ENCODE assay signal across 39 cellular contexts in the genomic region with DNA sequence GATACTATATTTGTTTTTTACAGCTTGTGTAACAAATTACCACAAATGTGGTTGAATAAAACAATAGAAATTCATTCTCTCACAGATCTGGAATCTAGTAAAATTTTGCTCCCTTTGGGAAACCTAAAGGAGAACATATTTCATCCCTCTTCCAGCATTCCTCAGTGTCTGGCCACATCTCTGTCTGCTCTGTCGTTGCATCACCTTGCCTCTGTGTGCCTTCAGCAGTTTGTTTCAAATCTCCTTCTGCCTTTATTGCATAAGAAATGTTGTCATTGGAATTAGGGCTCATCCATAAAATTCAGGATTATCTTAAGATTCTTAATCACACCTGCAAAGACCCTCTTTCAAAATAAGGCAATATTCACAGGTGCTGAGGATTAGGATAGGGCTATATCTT. TPM values are rescaled to one million over a fixed set of nuclear protein-coding genes. Genes with fewer than 3 reads are reported as not detected.
"Had no signal": no experiment of that assay in that cellular context is flagged by ENCODE, and none has a peak within 500 bp of the region (broad histone marks: within the 10 kb centered on the region; RNA-seq: fewer than 3 reads in every experiment).

No MANE protein-coding gene starts in this region.

- H2AFZ ChIP-seq: PC-9 had no signal

- H3K4me2 ChIP-seq: PC-9 had no signal

- H3K4me3 Mint-ChIP-seq: activated CD4-positive, alpha-beta memory T cell treated with anti-CD3 and anti-CD28 coated beads, Interleukin-2, amount 10 ng/mL, durations not matched to agents 7 days and 5 days; activated CD8-positive, alpha-beta memory T cell treated with anti-CD3 and anti-CD28 coated beads, Interleukin-2, amount 10 ng/mL, durations not matched to agents 7 days and 5 days; activated naive CD8-positive, alpha-beta T cell treated with anti-CD3 and anti-CD28 coated beads for 36 hours had no signal

- H3K27ac ChIP-seq: body of pancreas, breast epithelium, PC-9, RWPE1, WERI-Rb-1 had no signal

- H3K9me3 ChIP-seq: body of pancreas, breast epithelium had no signal

- ATAC-seq: activated CD8-positive, alpha-beta memory T cell treated with anti-CD3 and anti-CD28 coated beads, Interleukin-2, amount 10 ng/mL, durations not matched to agents 7 days and 5 days; body of pancreas; Right ventricle myocardium inferior; SK-N-SH treated with all-trans-retinoic acid at 6 μM for 48 hours had no signal

- H3K27me3 ChIP-seq: body of pancreas, breast epithelium had no signal

- H3K36me3 Mint-ChIP-seq: activated CD8-positive, alpha-beta memory T cell treated with anti-CD3 and anti-CD28 coated beads, Interleukin-2, amount 10 ng/mL, durations not matched to agents 7 days and 5 days; activated naive CD8-positive, alpha-beta T cell treated with anti-CD3 and anti-CD28 coated beads for 36 hours had no signal

- H3K4me1 Mint-ChIP-seq: activated CD4-positive, alpha-beta memory T cell treated with anti-CD3 and anti-CD28 coated beads, Interleukin-2, amount 10 ng/mL, durations not matched to agents 7 days and 5 days; activated CD8-positive, alpha-beta memory T cell treated with anti-CD3 and anti-CD28 coated beads, Interleukin-2, amount 10 ng/mL, durations not matched to agents 7 days and 5 days; activated naive CD8-positive, alpha-beta T cell treated with anti-CD3 and anti-CD28 coated beads for 36 hours had no signal

- H3K27ac Mint-ChIP-seq: activated CD4-positive, alpha-beta memory T cell treated with anti-CD3 and anti-CD28 coated beads, Interleukin-2, amount 10 ng/mL, durations not matched to agents 7 days and 5 days; activated CD8-positive, alpha-beta memory T cell treated with anti-CD3 and anti-CD28 coated beads, Interleukin-2, amount 10 ng/mL, durations not matched to agents 7 days and 5 days; activated naive CD8-positive, alpha-beta T cell treated with anti-CD3 and anti-CD28 coated beads for 36 hours had no signal

- FAIRE-seq: astrocyte had no signal

- H3K36me3 ChIP-seq: breast epithelium, WERI-Rb-1 had no signal

- H3K4me1 ChIP-seq: body of pancreas, breast epithelium had no signal

- H3K9me3 Mint-ChIP-seq: activated CD4-positive, alpha-beta memory T cell treated with anti-CD3 and anti-CD28 coated beads, Interleukin-2, amount 10 ng/mL, durations not matched to agents 7 days and 5 days had no signal

- DNase-seq: activated CD4-positive, alpha-beta memory T cell treated with anti-CD3 and anti-CD28 coated beads, Interleukin-2, amount 10 ng/mL, durations not matched to agents 7 days and 5 days; activated CD4-positive, alpha-beta T cell treated with anti-CD3 and anti-CD28 coated beads for 1 hour; activated CD4-positive, alpha-beta T cell treated with anti-CD3 and anti-CD28 coated beads for 48 hours; activated CD4-positive, CD25-positive, alpha-beta regulatory T cell; activated CD8-positive, alpha-beta memory T cell treated with anti-CD3 and anti-CD28 coated beads for 24 hours; activated CD8-positive, alpha-beta memory T cell treated with anti-CD3 and anti-CD28 coated beads, Interleukin-2, amount 10 ng/mL, durations not matched to agents 7 days and 5 days; activated CD8-positive, alpha-beta memory T cell treated with anti-CD3 and anti-CD28 coated beads, Interleukin-2, amount 50 U/mL, for 48 hours; activated effector memory CD4-positive, alpha-beta T cell treated with anti-CD3 and anti-CD28 coated beads, Interleukin-2, amount 50 U/mL, for 16 hours; activated naive CD4-positive, alpha-beta T cell; activated naive CD4-positive, alpha-beta T cell treated with anti-CD3 and anti-CD28 coated beads, Interleukin-2, amount 50 U/mL, for 16 hours; activated naive CD8-positive, alpha-beta T cell treated with anti-CD3 and anti-CD28 coated beads for 36 hours; activated T-cell treated with anti-CD3 and anti-CD28 coated beads, Interleukin-2, amount 50 U/mL, for 48 hours; body of pancreas; caudate nucleus; cerebellar nuclear complex; Kasumi-1; MM.1S; MV-4-11; NCI-H1092; NCI-H1436 treated with DMSO at 0.1 percent for 48 hours; NCI-H1694 treated with DMSO at 0.1 percent for 48 hours; NCI-H2029; NCI-H510A; NCI-H526; NCI-H748 treated with DMSO at 0.1 percent for 48 hours; NK-92 treated with Interleukin-12 subunit alpha and Interleukin-12 subunit beta, amount 100 ng/mL, for 24 hours; PC-9; SIG-M5; T1000; WERI-Rb-1 had no signal

- H3K4me3 ChIP-seq: body of pancreas, breast epithelium, PC-9 had no signal

RNA-seq across cellular contexts. Expression of a gene that starts 14.5 kb away (rescaled TPM):
- total RNA-seq: activated CD4-positive, alpha-beta memory T cell treated with anti-CD3 and anti-CD28 coated beads, Interleukin-2, amount 10 ng/mL, durations not matched to agents 7 days and 5 days; activated CD8-positive, alpha-beta memory T cell treated with anti-CD3 and anti-CD28 coated beads, Interleukin-2, amount 10 ng/mL, durations not matched to agents 7 days and 5 days; activated naive CD8-positive, alpha-beta T cell treated with anti-CD3 and anti-CD28 coated beads for 36 hours; astrocyte; body of pancreas; breast epithelium; PC-9; Right ventricle myocardium inferior; SK-MEL-5; T-helper 1 cell treated with Interleukin-12 subunit alpha and Interleukin-12 subunit beta and Interleukin-4 antibody, amounts not matched to agents 30 ng/mL and 1 ng/mL, for 36 hours; T-helper 2 cell treated with Interferon-gamma antibody and Interleukin-4, amounts not matched to agents 100 ng/mL and 5 ng/mL, for 36 hours had no signal
- polyA plus RNA-seq: adipose tissue had no signal

RNA-seq across cellular contexts. Expression of a gene that starts 28.1 kb away (rescaled TPM):
- total RNA-seq: activated CD4-positive, alpha-beta memory T cell treated with anti-CD3 and anti-CD28 coated beads, Interleukin-2, amount 10 ng/mL, durations not matched to agents 7 days and 5 days; activated CD8-positive, alpha-beta memory T cell treated with anti-CD3 and anti-CD28 coated beads, Interleukin-2, amount 10 ng/mL, durations not matched to agents 7 days and 5 days; activated naive CD8-positive, alpha-beta T cell treated with anti-CD3 and anti-CD28 coated beads for 36 hours; astrocyte; body of pancreas; breast epithelium; PC-9; Right ventricle myocardium inferior; SK-MEL-5; T-helper 1 cell treated with Interleukin-12 subunit alpha and Interleukin-12 subunit beta and Interleukin-4 antibody, amounts not matched to agents 30 ng/mL and 1 ng/mL, for 36 hours; T-helper 2 cell treated with Interferon-gamma antibody and Interleukin-4, amounts not matched to agents 100 ng/mL and 5 ng/mL, for 36 hours had no signal
- polyA plus RNA-seq: adipose tissue had no signal

RNA-seq across cellular contexts. Expression of a gene that starts 45.8 kb away (rescaled TPM):
- total RNA-seq: SK-MEL-5 had no signal

RNA-seq across cellular contexts. Expression of a gene that starts 51.4 kb away (rescaled TPM):
- total RNA-seq: activated CD4-positive, alpha-beta memory T cell treated with anti-CD3 and anti-CD28 coated beads, Interleukin-2, amount 10 ng/mL, durations not matched to agents 7 days and 5 days; activated CD8-positive, alpha-beta memory T cell treated with anti-CD3 and anti-CD28 coated beads, Interleukin-2, amount 10 ng/mL, durations not matched to agents 7 days and 5 days; activated naive CD8-positive, alpha-beta T cell treated with anti-CD3 and anti-CD28 coated beads for 36 hours; astrocyte; body of pancreas; breast epithelium; PC-9; Right ventricle myocardium inferior; SK-MEL-5; T-helper 1 cell treated with Interleukin-12 subunit alpha and Interleukin-12 subunit beta and Interleukin-4 antibody, amounts not matched to agents 30 ng/mL and 1 ng/mL, for 36 hours; T-helper 2 cell treated with Interferon-gamma antibody and Interleukin-4, amounts not matched to agents 100 ng/mL and 5 ng/mL, for 36 hours had no signal
- polyA plus RNA-seq: adipose tissue had no signal

RNA-seq across cellular contexts. Expression of a gene that starts 58.1 kb away (rescaled TPM):
- total RNA-seq: SK-MEL-5 had no signal
